In the genomic region with DNA sequence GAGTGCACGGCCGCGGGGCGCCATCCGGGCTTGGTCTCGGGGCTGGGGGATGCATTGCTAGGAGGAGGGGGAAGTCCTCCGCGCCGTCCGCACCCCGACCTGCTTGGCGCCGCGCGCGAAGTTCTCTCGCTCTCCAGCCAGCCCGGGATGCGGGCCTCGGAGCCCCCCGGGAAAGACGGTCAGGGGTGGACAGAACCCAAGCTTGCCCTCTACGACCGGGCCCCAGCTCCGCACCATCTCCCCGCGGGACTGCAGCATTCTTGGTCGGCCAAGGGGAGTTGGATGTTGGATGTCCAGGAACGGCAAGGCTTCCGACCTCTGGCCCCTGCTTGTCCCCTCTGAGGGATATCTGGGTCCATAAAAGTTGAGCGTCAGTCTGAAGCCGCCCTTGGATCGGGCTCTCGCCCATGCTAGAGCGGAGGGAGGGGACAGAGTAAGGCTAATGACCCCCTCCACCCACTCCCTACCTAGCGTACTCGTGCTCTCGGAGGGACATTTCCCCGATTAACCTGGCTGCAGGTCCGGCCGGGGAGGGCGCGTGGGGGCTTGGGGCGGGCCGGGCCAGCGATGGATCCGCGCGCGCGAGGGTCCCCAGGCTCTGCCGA, we compare ENCODE assay signal across 9 cellular contexts. TPM values are rescaled to one million over a fixed set of nuclear protein-coding genes. Genes with fewer than 3 reads are reported as not detected.
A peak's percentile ranks its signal among the peaks of the same experiment; 100 is the strongest.
DNase-seq lines count a peak whose midpoint lies in the region; ATAC-seq lines count a peak whose summit lies in the region.
"Had no signal": no experiment of that assay in that cellular context is flagged by ENCODE, and none has a peak within 500 bp of the region (broad histone marks: within the 10 kb centered on the region; RNA-seq: fewer than 3 reads in every experiment).

No MANE protein-coding gene starts in this region.

- WGBS in thymus, result 2% methylated on average over 52 of the region's 52 CpGs

- no peak for ATAC-seq in activated T-cell treated with anti-CD3 and anti-CD28 coated beads, Interleukin-2, amount 50 U/mL, for 4 hours
- no peak for ATAC-seq in HG02588 (IDR thresholded peaks at IDR 0.05; ENCODE audit: unreplicated experiment)

- DNase-seq in activated CD8-positive, alpha-beta memory T cell treated with anti-CD3 and anti-CD28 coated beads, Interleukin-2, amount 50 U/mL, for 48 hours, result peak; percentile 56
- no peak for DNase-seq in activated CD8-positive, alpha-beta memory T cell treated with anti-CD3 and anti-CD28 coated beads for 24 hours
- DNase-seq in activated T-cell treated with anti-CD3 and anti-CD28 coated beads, Interleukin-2, amount 50 U/mL, for 4 hours, result no peak
- DNase-seq in hepatic stellate cell (ENCODE audit: low spot score), result no peak
- DNase-seq in DMS153 treated with DMSO at 0.1 percent for 48 hours (lab: John Stamatoyannopoulos, UW; ENCODE audit: unreplicated experiment), result no peak

- H3K36me3 Mint-ChIP-seq in activated T-cell treated with anti-CD3 and anti-CD28 coated beads, Interleukin-2, amount 50 U/mL, for 4 hours (ENCODE audit: insufficient read depth), result no peaks in the 10 kb centered on the region

- H3K4me3 ChIP-seq in iPS-18c (ENCODE audit: insufficient read depth, low read depth, low read length) (peak overlapping the region; percentile 92), thymus (ENCODE audit: low read length) (peak overlapping the region; percentile 48)

- H3K36me3 ChIP-seq in thymus (ENCODE audit: control insufficient read depth, insufficient read depth), result no peaks in the 10 kb centered on the region

- H3K9me3 Mint-ChIP-seq in activated T-cell treated with anti-CD3 and anti-CD28 coated beads, Interleukin-2, amount 50 U/mL, for 4 hours, result no peaks in the 10 kb centered on the region

- no peak overlapping the region for H3K27ac ChIP-seq in thymus (ENCODE audit: low read depth)

- H3K9me3 ChIP-seq in iPS-18c (ENCODE audit: control insufficient read depth, insufficient read depth, low read length) (no peaks in the 10 kb centered on the region), thymus (ENCODE audit: control insufficient read depth) (no peaks in the 10 kb centered on the region)

- peaks cover 31% of the 10 kb centered on the region for H3K27me3 ChIP-seq in thymus (ENCODE audit: control insufficient read depth, insufficient read depth)

- H3K27me3 Mint-ChIP-seq in activated T-cell treated with anti-CD3 and anti-CD28 coated beads, Interleukin-2, amount 50 U/mL, for 4 hours (ENCODE audit: low read depth), result peaks cover 41% of the 10 kb centered on the region

- H3K4me1 Mint-ChIP-seq in activated T-cell treated with anti-CD3 and anti-CD28 coated beads, Interleukin-2, amount 50 U/mL, for 4 hours (ENCODE audit: low read depth), result peaks cover 12% of the 10 kb centered on the region

- H3K4me3 Mint-ChIP-seq in activated T-cell treated with anti-CD3 and anti-CD28 coated beads, Interleukin-2, amount 50 U/mL, for 4 hours, result peak overlapping the region; percentile 69

- peaks cover 6% of the 10 kb centered on the region for H3K4me1 ChIP-seq in thymus (ENCODE audit: control insufficient read depth, insufficient read depth, low read length)

RNA-seq across cellular contexts. Expression of gene DISP3, which starts 0.5 kb away (rescaled TPM):
- under 1 TPM; 0.23 to 0.57 (median 0.29) TPM for total RNA-seq in activated T-cell treated with anti-CD3 and anti-CD28 coated beads, Interleukin-2, amount 50 U/mL, for 4 hours
- 0.82 TPM for polyA plus RNA-seq in thymus
- total RNA-seq: G401 had no signal
